Comparison of ENCODE assay signal across 7 cellular contexts in the genomic region with DNA sequence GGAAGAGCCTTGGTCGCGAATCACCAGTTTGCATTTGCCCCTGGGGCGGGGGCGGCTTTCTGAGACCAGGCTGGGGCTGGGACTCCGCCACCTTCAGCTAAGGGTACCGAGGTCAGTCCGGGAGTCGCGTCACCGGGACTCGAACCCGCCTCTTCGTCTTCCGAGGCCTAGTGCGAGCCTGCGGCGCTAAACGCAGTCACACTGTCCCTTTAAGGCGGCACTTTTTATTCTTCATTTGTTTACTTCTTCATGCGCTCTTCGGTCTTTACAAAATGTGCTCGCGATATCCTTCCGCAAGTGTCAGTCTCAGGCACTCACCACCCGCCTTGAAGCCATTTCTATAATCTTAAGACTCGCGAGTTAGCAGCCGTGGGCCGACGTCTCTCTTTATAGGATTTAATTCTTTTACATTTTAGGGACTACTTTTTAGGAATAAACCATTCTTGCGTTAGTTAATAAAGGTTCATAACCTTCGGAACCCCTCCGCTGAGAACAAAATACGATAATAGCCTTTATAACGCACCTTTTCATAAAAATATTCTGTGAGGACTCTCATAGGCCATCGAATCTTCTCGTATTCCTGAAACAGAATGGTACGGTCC. TPM values are rescaled to one million over a fixed set of nuclear protein-coding genes. Genes with fewer than 3 reads are reported as not detected.
A peak's percentile ranks its signal among the peaks of the same experiment; 100 is the strongest.
DNase-seq lines count a peak whose midpoint lies in the region; ATAC-seq and TF ChIP-seq lines count a peak whose summit lies in the region.

No MANE protein-coding gene starts in this region.

- H3K4me3 ChIP-seq in prostate gland: peak overlapping the region; percentile 56 to 63
- peak overlapping the region; percentile 68 to 78 for H3K4me3 ChIP-seq in vagina

- H3K4me1 ChIP-seq in prostate gland (replicated peaks) (no peaks in the 10 kb centered on the region), vagina (peaks cover 60% of the 10 kb centered on the region)

- ATAC-seq in GM18861 (IDR thresholded peaks at IDR 0.05; ENCODE audit: unreplicated experiment) (peak; percentile 26), left ventricle myocardium superior (peak; percentile 31)

- DNase-seq in NCI-H1436 treated with DMSO at 0.1 percent for 48 hours (lab: John Stamatoyannopoulos, UW) (peak; percentile 90), T follicular helper cell (ENCODE audit: low read depth) (peak; percentile 67), amniotic epithelial cell (ENCODE audit: low read depth) (peak; percentile 97), left ventricle myocardium superior (peak; percentile 88), prostate gland (ENCODE audit: low spot score) (peak; percentile 81), vagina (ENCODE audit: extremely low spot score in 2 of 2) (no peak)

- H3K27me3 ChIP-seq in prostate gland (replicated peaks; ENCODE audit: insufficient read depth) (no peaks in the 10 kb centered on the region), vagina (no peaks in the 10 kb centered on the region)

- WGBS in prostate gland: under 1% methylated on average over 38 of the region's 38 CpGs

- peak in 1 of 4 experiments; percentile 20 for TF ChIP-seq CTCF in prostate gland (IDR thresholded peaks at IDR 0.05)
- peak in 1 of 3 experiments; percentile 27 for TF ChIP-seq CTCF in vagina (IDR thresholded peaks at IDR 0.05)

- H3K9me3 ChIP-seq in prostate gland (no peaks in the 10 kb centered on the region), vagina (no peaks in the 10 kb centered on the region)

- H3K27ac ChIP-seq in prostate gland (peak overlapping the region; percentile 99), vagina (peak overlapping the region; percentile 99)

- intact Hi-C loops in left ventricle myocardium superior (cut with micrococcal nuclease) (no loop called here), prostate gland (cut with DNase I) (loop anchor here (5.0 kb wide), 1 partner anchor 170 kb away; a partner anchor contains a TSS), vagina (cut with DNase I) (loop anchor here (1.0 to 10.0 kb wide), 2 partner anchors 14 to 167 kb away; a partner anchor contains a TSS)

- no peaks in the 10 kb centered on the region for H3K36me3 ChIP-seq in prostate gland
- no peaks in the 10 kb centered on the region for H3K36me3 ChIP-seq in vagina

- TF ChIP-seq POLR2A in prostate gland (IDR thresholded peaks at IDR 0.05): peak; percentile 17
- no peak for TF ChIP-seq POLR2A in vagina (IDR thresholded peaks at IDR 0.05)

RNA-seq across cellular contexts. Expression of a gene that starts 0.6 kb away (rescaled TPM):
- total RNA-seq in left ventricle myocardium superior (35.1 TPM), prostate gland (10 to 100 TPM; 34.5 to 67.1 TPM), vagina (27.5 TPM)

RNA-seq across cellular contexts. Expression of a gene that starts 12.2 kb away (rescaled TPM):
- total RNA-seq in left ventricle myocardium superior (7.7 TPM), prostate gland (10 to 100 TPM; 18.8 to 23.3 TPM), vagina (18.9 TPM)

RNA-seq across cellular contexts. Expression of a gene that starts 14.0 kb away (rescaled TPM):
- total RNA-seq in left ventricle myocardium superior (8.9 TPM), prostate gland (10 to 100 TPM in 1 of 2 donors, 1 to 10 TPM in 1; 7.1 to 27.0 TPM), vagina (9.8 TPM)

RNA-seq across cellular contexts. Expression of a gene that starts 15.4 kb away (rescaled TPM):
- total RNA-seq in left ventricle myocardium superior: 281 TPM
- 100 to 1,000 TPM in 1 of 2 donors, 10 to 100 TPM in 1; 34.7 to 154 TPM for total RNA-seq in prostate gland
- total RNA-seq in vagina: 34.1 TPM

Comparison
In these comparisons a context has a peak if more than half of its experiments do, and no peak if none do; other contexts are left out.
1. DNase-seq: peak in NCI-H1436 treated with DMSO at 0.1 percent for 48 hours (single experiment), T follicular helper cell (single experiment), amniotic epithelial cell (single experiment), left ventricle myocardium superior (single experiment) and prostate gland (single experiment); none in vagina (0 of 2).